12 cellular contexts compared by ENCODE assay signal in genomic region chr15:90570643-90571042, GRCh38. TPM values are rescaled to one million over a fixed set of nuclear protein-coding genes. Genes with fewer than 3 reads are reported as not detected.
DNase-seq lines count a peak whose midpoint lies in the region; ATAC-seq and TF ChIP-seq lines count a peak whose summit lies in the region.
"Had no signal": no experiment of that assay in that cellular context is flagged by ENCODE, and none has a peak within 500 bp of the region (broad histone marks: within the 10 kb centered on the region; RNA-seq: fewer than 3 reads in every experiment).

No MANE protein-coding gene starts in this region.

- peak in 1 of 2 donors; percentile 12 for ATAC-seq in activated naive CD4-positive, alpha-beta T cell treated with anti-CD3 and anti-CD28 coated beads, Interleukin-2, amount 50 U/mL, for 72 hours
- no peak for ATAC-seq in GM18861 (IDR thresholded peaks at IDR 0.05; ENCODE audit: unreplicated experiment)

- H3K9me3 ChIP-seq in mesenchymal stem cell (ENCODE audit: control insufficient read depth, low read length) (peaks cover 3% of the 10 kb centered on the region), transverse colon (no peaks in the 10 kb centered on the region)
- H3K9me3 ChIP-seq: prostate gland had no signal

- no peaks in the 10 kb centered on the region for H3K9me3 Mint-ChIP-seq in activated naive CD4-positive, alpha-beta T cell treated with anti-CD3 and anti-CD28 coated beads, Interleukin-2, amount 50 U/mL, for 24 hours
- H3K9me3 Mint-ChIP-seq in activated naive CD4-positive, alpha-beta T cell treated with anti-CD3 and anti-CD28 coated beads, Interleukin-2, amount 50 U/mL, for 72 hours, result peaks cover 2 to 3% of the 10 kb centered on the region in 2 donors

- H2BK120ac ChIP-seq in mesenchymal stem cell (ENCODE audit: low read depth, low read length), result no peak overlapping the region

- H2BK12ac ChIP-seq in mesenchymal stem cell (ENCODE audit: low read length in 2 of 2), result no peak overlapping the region

- H3K23ac ChIP-seq in mesenchymal stem cell (ENCODE audit: low read length in 2 of 2), result no peak overlapping the region

- 97% methylated on average over 3 of the region's 5 CpGs for WGBS in mesenchymal stem cell
- WGBS in transverse colon (ENCODE audit: low coverage in 1 of 2), 2 donors, result 21 to 48% methylated on average over 4 to 5 of the region's 5 CpGs

- H3K4me1 Mint-ChIP-seq in activated naive CD4-positive, alpha-beta T cell treated with anti-CD3 and anti-CD28 coated beads, Interleukin-2, amount 50 U/mL, for 24 hours, result peaks cover 90% of the 10 kb centered on the region

- peaks cover 6% of the 10 kb centered on the region for H3K36me3 Mint-ChIP-seq in activated naive CD4-positive, alpha-beta T cell treated with anti-CD3 and anti-CD28 coated beads, Interleukin-2, amount 50 U/mL, for 24 hours
- peaks cover 0 to 30% of the 10 kb centered on the region in 2 donors for H3K36me3 Mint-ChIP-seq in activated naive CD4-positive, alpha-beta T cell treated with anti-CD3 and anti-CD28 coated beads, Interleukin-2, amount 50 U/mL, for 72 hours

- no peak overlapping the region for H3K4ac ChIP-seq in mesenchymal stem cell (ENCODE audit: low read depth in 1 of 2, low read length in 2 of 2)

- no peak overlapping the region for H2AFZ ChIP-seq in mesenchymal stem cell (ENCODE audit: low read depth, low read length)

- H3K27ac ChIP-seq in mesenchymal stem cell (ENCODE audit: low read length, poor library complexity, severe bottlenecking), result no peak overlapping the region
- peak overlapping the region; percentile 29 to 69 (median 62) for H3K27ac ChIP-seq in transverse colon
- H3K27ac ChIP-seq: HL-60 had no signal

- no peak for TF ChIP-seq CTCF in transverse colon (IDR thresholded peaks at IDR 0.05)

- H3K4me3 ChIP-seq in mesenchymal stem cell (ENCODE audit: insufficient read depth in 1 of 2, low read depth in 1 of 2, low read length in 2 of 2) (no peak overlapping the region), transverse colon (no peak overlapping the region)
- H3K4me3 ChIP-seq: prostate gland had no signal

- DNase-seq in activated naive CD4-positive, alpha-beta T cell treated with anti-CD3 and anti-CD28 coated beads, Interleukin-2, amount 50 U/mL, for 16 hours, result no peak
- no peak for DNase-seq in activated naive CD4-positive, alpha-beta T cell treated with anti-CD3 and anti-CD28 coated beads, Interleukin-2, amount 50 U/mL, for 72 hours (ENCODE audit: low spot score in 2 of 2)
- DNase-seq in mesenchymal stem cell (no peak), transverse colon (no peak), SHP77 treated with DMSO at 0.1 percent for 48 hours (lab: John Stamatoyannopoulos, UW) (no peak), HUDEP-2 (lab: John Stamatoyannopoulos, UW; ENCODE audit: unreplicated experiment in 76 of 76) (no peak)
- DNase-seq: AML-193 had no signal

- no peaks in the 10 kb centered on the region for H3K27me3 Mint-ChIP-seq in activated naive CD4-positive, alpha-beta T cell treated with anti-CD3 and anti-CD28 coated beads, Interleukin-2, amount 50 U/mL, for 24 hours
- H3K27me3 Mint-ChIP-seq: type B pancreatic cell had no signal

- H3K14ac ChIP-seq in mesenchymal stem cell (ENCODE audit: low read length in 2 of 2), result no peak overlapping the region

- H2AK5ac ChIP-seq in mesenchymal stem cell (ENCODE audit: low read length, severe bottlenecking), result no peak overlapping the region

- H3K4me2 ChIP-seq in mesenchymal stem cell (ENCODE audit: low read length, poor library complexity, severe bottlenecking), result no peak overlapping the region

- peak overlapping the region; percentile 89 for H3K27ac Mint-ChIP-seq in activated naive CD4-positive, alpha-beta T cell treated with anti-CD3 and anti-CD28 coated beads, Interleukin-2, amount 50 U/mL, for 24 hours
- H3K27ac Mint-ChIP-seq in activated naive CD4-positive, alpha-beta T cell treated with anti-CD3 and anti-CD28 coated beads, Interleukin-2, amount 50 U/mL, for 72 hours, result peak overlapping the region; percentile 48 to 63
- H3K27ac Mint-ChIP-seq: type B pancreatic cell had no signal

- H3K4me1 ChIP-seq in mesenchymal stem cell (ENCODE audit: control insufficient read depth, insufficient read depth, low read depth, low read length) (no peaks in the 10 kb centered on the region), transverse colon (peaks cover 0 to 22% (median 12%) of the 10 kb centered on the region in 4 donors)
- H3K4me1 ChIP-seq: prostate gland had no signal

- intact Hi-C loops in transverse colon (cut with DNase I; ENCODE audit: low total_unique reads), result no loop called here

- H4K91ac ChIP-seq in mesenchymal stem cell (ENCODE audit: low read length), result no peak overlapping the region

- peaks cover 0 to 3% of the 10 kb centered on the region in 2 experiments for H3K36me3 ChIP-seq in mesenchymal stem cell (ENCODE audit: control insufficient read depth in 1 of 2, insufficient read depth in 2 of 2, low read depth in 1 of 2, low read length in 2 of 2)
- no peaks in the 10 kb centered on the region for H3K36me3 ChIP-seq in transverse colon
- H3K36me3 ChIP-seq: prostate gland had no signal

- H2BK15ac ChIP-seq in mesenchymal stem cell (ENCODE audit: low read depth, poor library complexity, severe bottlenecking), result no peak overlapping the region

- H3K27me3 ChIP-seq in mesenchymal stem cell (ENCODE audit: control insufficient read depth in 1 of 2, insufficient read depth in 1 of 2, low read length in 2 of 2), result no peaks in the 10 kb centered on the region
- H3K27me3 ChIP-seq in transverse colon, result no peaks in the 10 kb centered on the region

- no peak for TF ChIP-seq EP300 in transverse colon (IDR thresholded peaks at IDR 0.05; ENCODE audit: low read depth)

- no peak for TF ChIP-seq POLR2A in transverse colon (IDR thresholded peaks at IDR 0.05)

- H3K4me3 Mint-ChIP-seq in activated naive CD4-positive, alpha-beta T cell treated with anti-CD3 and anti-CD28 coated beads, Interleukin-2, amount 50 U/mL, for 24 hours, result peak overlapping the region; percentile 41
- H3K4me3 Mint-ChIP-seq: type B pancreatic cell had no signal

- no peak overlapping the region for H3K18ac ChIP-seq in mesenchymal stem cell (ENCODE audit: low read depth in 1 of 2, low read length in 2 of 2)

- peak overlapping the region; percentile 19 for H3K9ac ChIP-seq in mesenchymal stem cell (ENCODE audit: low read length)

- no peak overlapping the region for H4K8ac ChIP-seq in mesenchymal stem cell (ENCODE audit: low read length)

- H2BK5ac ChIP-seq in mesenchymal stem cell (ENCODE audit: low read depth, low read length, poor library complexity, severe bottlenecking), result no peak overlapping the region

- in situ Hi-C loops in transverse colon (cut with MboI; ENCODE audit: low pct_ligation_motif_present in 1 of 4, low pct_unique_long_range_greater_than_20kb in 1 of 4, low sequenced_read_pairs in 3 of 4), result no loop called here

- peaks cover 14% of the 10 kb centered on the region for H3K79me1 ChIP-seq in mesenchymal stem cell (replicated peaks; ENCODE audit: low read length, poor library complexity, severe bottlenecking)

RNA-seq across cellular contexts. Expression of gene CRTC3, which starts 40.9 kb away (rescaled TPM):
- total RNA-seq in activated naive CD4-positive, alpha-beta T cell treated with anti-CD3 and anti-CD28 coated beads, Interleukin-2, amount 50 U/mL, for 72 hours, result 10 to 100 TPM; 41.8 to 58.1 TPM
- polyA plus RNA-seq in mesenchymal stem cell (2013, experiment 1 of 2), result 15.5 TPM
- 15.0 TPM for polyA plus RNA-seq in mesenchymal stem cell (2013, experiment 2 of 2)
- 10 to 100 TPM; 23.0 to 35.9 (median 24.1) TPM for total RNA-seq in transverse colon
